Comparison of ENCODE assay signal across 8 cellular contexts in genomic region chr3:107208100-107208499, GRCh38.
DNase-seq lines count a peak whose midpoint lies in the region; ATAC-seq and TF ChIP-seq lines count a peak whose summit lies in the region.

No MANE protein-coding gene starts in this region.

- H2BK15ac ChIP-seq in neuronal stem cell (ENCODE audit: low read length), result no peak overlapping the region

- no peaks in the 10 kb centered on the region for H3K27me3 ChIP-seq in neuronal stem cell (ENCODE audit: control insufficient read depth in 3 of 3, insufficient read depth in 3 of 3, low read depth in 1 of 3, low read length in 3 of 3)

- no peaks in the 10 kb centered on the region for H3K79me1 ChIP-seq in neuronal stem cell (ENCODE audit: low read depth, low read length)

- H2AFZ ChIP-seq in neuronal stem cell (ENCODE audit: low read length), result peak overlapping the region; percentile 67

- intact Hi-C loops in Calu3 (cut with micrococcal nuclease; ENCODE audit: unreplicated experiment), result no loop called here

- no peak overlapping the region for H4K8ac ChIP-seq in neuronal stem cell (ENCODE audit: low read depth, low read length)

- peak overlapping the region; percentile 55 for H3K27ac Mint-ChIP-seq in Calu3 (ENCODE audit: unreplicated experiment)

- H3K4me1 ChIP-seq in neuronal stem cell (ENCODE audit: control insufficient read depth in 2 of 2, insufficient read depth in 1 of 2, low read depth in 1 of 2, low read length in 2 of 2), result peaks cover 4 to 14% of the 10 kb centered on the region in 2 donors

- H3K4me3 ChIP-seq in epithelial cell of proximal tubule (ENCODE audit: low read depth, low read length) (no peak overlapping the region), neuronal stem cell (ENCODE audit: low read length in 2 of 2) (no peak overlapping the region)

- H3K27ac ChIP-seq in neuronal stem cell (replicated peaks; ENCODE audit: low read length), result peak overlapping the region; percentile 66

- CTCF ChIA-PET in Calu3 (lab: Charles Lee), result interaction anchor here (1.1 to 1.3 kb wide), 2 partner anchors 8 to 15 kb away, joined by 3 read pairs; no protein-coding TSS in a partner anchor

- no peaks in the 10 kb centered on the region for H3K36me3 Mint-ChIP-seq in Calu3 (ENCODE audit: insufficient read depth, unreplicated experiment)

- H3K14ac ChIP-seq in neuronal stem cell (ENCODE audit: low read length), result no peak overlapping the region

- no peak overlapping the region for H3K4ac ChIP-seq in neuronal stem cell (ENCODE audit: low read length)

- BruUV-seq in Calu3 (replicated peaks; lab: Mats Ljungman, UMichigan), result no TSS peak

- no peaks in the 10 kb centered on the region for H3K9me3 Mint-ChIP-seq in Calu3 (ENCODE audit: low read depth, unreplicated experiment)

- no peak overlapping the region for H3K4me2 ChIP-seq in neuronal stem cell (ENCODE audit: insufficient read depth, low read length, poor library complexity, severe bottlenecking)

- H3K9me3 ChIP-seq in neuronal stem cell (replicated peaks in 1 of 2; ENCODE audit: control insufficient read depth in 2 of 2, insufficient read depth in 1 of 2, low read depth in 1 of 2, low read length in 2 of 2), result no peaks in the 10 kb centered on the region

- no peak overlapping the region for H3K23ac ChIP-seq in neuronal stem cell (ENCODE audit: low read depth, low read length, poor library complexity)

- H3K9ac ChIP-seq in neuronal stem cell (ENCODE audit: low read depth, low read length, poor library complexity), result no peak overlapping the region

- no peak overlapping the region for H2AK5ac ChIP-seq in neuronal stem cell (ENCODE audit: low read depth, low read length)

- no peak overlapping the region for H3K4me3 Mint-ChIP-seq in Calu3 (ENCODE audit: low read depth, unreplicated experiment)

- H2BK120ac ChIP-seq in neuronal stem cell (ENCODE audit: low read depth, low read length), result no peak overlapping the region

- H3K27me3 Mint-ChIP-seq in Calu3 (ENCODE audit: unreplicated experiment), result no peaks in the 10 kb centered on the region

- H4K91ac ChIP-seq in neuronal stem cell (ENCODE audit: low read depth, low read length, poor library complexity), result no peak overlapping the region

- peaks cover 22% of the 10 kb centered on the region for H3K4me1 Mint-ChIP-seq in Calu3 (ENCODE audit: low read depth, unreplicated experiment)

- DNase-seq in Calu3 (no peak), NCI-H446 treated with DMSO at 0.1 percent for 48 hours (lab: John Stamatoyannopoulos, UW) (peak; percentile 72), epithelial cell of proximal tubule (ENCODE audit: low read depth) (peak; percentile 56), neuronal stem cell (ENCODE audit: low spot score) (peak; percentile 43), Kasumi-1 (lab: John Stamatoyannopoulos, UW) (no peak)
- DNase-seq in activated effector memory CD4-positive, alpha-beta T cell treated with anti-CD3 and anti-CD28 coated beads, Interleukin-2, amount 50 U/mL, for 16 hours, result no peak
- no peak for DNase-seq in activated naive CD4-positive, alpha-beta T cell treated with Interleukin-2 at 50 U/mL for 16 hours

- no peak overlapping the region for H3K18ac ChIP-seq in neuronal stem cell (ENCODE audit: low read length)

- H3K36me3 ChIP-seq in neuronal stem cell (replicated peaks in 1 of 2; ENCODE audit: control insufficient read depth in 2 of 2, insufficient read depth in 2 of 2, low read length in 2 of 2), result no peaks in the 10 kb centered on the region

- TF ChIP-seq CTCF in Calu3 (IDR thresholded peaks at IDR 0.05; ENCODE audit: unreplicated experiment), result no peak
- TF ChIP-seq CTCF in epithelial cell of proximal tubule (conservative IDR thresholded peaks at IDR 0.05; ENCODE audit: low read depth, low read length), result no peak

- no peak overlapping the region for H2BK12ac ChIP-seq in neuronal stem cell (ENCODE audit: low read length)

- no peak overlapping the region for H2BK5ac ChIP-seq in neuronal stem cell (ENCODE audit: low read length)

- ATAC-seq in GM18861 (IDR thresholded peaks at IDR 0.05; ENCODE audit: unreplicated experiment), result no peak

Comparison
In these comparisons a context has a peak if more than half of its experiments do, and no peak if none do; other contexts are left out.
1. DNase-seq: peak in NCI-H446 treated with DMSO at 0.1 percent for 48 hours (single experiment), epithelial cell of proximal tubule (single experiment) and neuronal stem cell (single experiment); none in Calu3 (single experiment), activated effector memory CD4-positive, alpha-beta T cell treated with anti-CD3 and anti-CD28 coated beads, Interleukin-2, amount 50 U/mL, for 16 hours (single experiment), Kasumi-1 (0 of 2) and activated naive CD4-positive, alpha-beta T cell treated with Interleukin-2 at 50 U/mL for 16 hours (single experiment).